In genomic region chr7:34165927-34166550, GRCh38 we compare ENCODE assay signal across 7 cellular contexts.
DNase-seq lines count a peak whose midpoint lies in the region; ATAC-seq and TF ChIP-seq lines count a peak whose summit lies in the region.

No MANE protein-coding gene starts in this region.

- no peaks in the 10 kb centered on the region for H3K36me3 Mint-ChIP-seq in CD4-positive, alpha-beta T cell (ENCODE audit: low read depth)

- intact Hi-C loops in CD4-positive, alpha-beta T cell (cut with DNase I, micrococcal nuclease), result no loop called here

- H2AFZ ChIP-seq in osteoblast (ENCODE audit: low read length), result no peak overlapping the region

- H3K27me3 Mint-ChIP-seq in CD4-positive, alpha-beta T cell, result no peaks in the 10 kb centered on the region

- peaks cover 2% of the 10 kb centered on the region for H3K27me3 ChIP-seq in osteoblast (ENCODE audit: insufficient read depth, low read length)
- no peaks in the 10 kb centered on the region for H3K27me3 ChIP-seq in CD4-positive, alpha-beta T cell (ENCODE audit: control insufficient read depth, insufficient read depth, low read length)

- H3K4me1 ChIP-seq in osteoblast (ENCODE audit: insufficient read depth, low read length), result peaks cover 7% of the 10 kb centered on the region

- no peak overlapping the region for H3K4me2 ChIP-seq in osteoblast (ENCODE audit: insufficient read depth, low read length)

- H3K27ac ChIP-seq in osteoblast (ENCODE audit: low read depth, low read length), result no peak overlapping the region
- no peak overlapping the region for H3K27ac ChIP-seq in CD4-positive, alpha-beta T cell (ENCODE audit: low read depth, low read length)

- no peak overlapping the region for H3K27ac Mint-ChIP-seq in CD4-positive, alpha-beta T cell

- ATAC-seq in GM18909 (IDR thresholded peaks at IDR 0.05; ENCODE audit: poor library complexity, unreplicated experiment) (peak; percentile 62), HG03175 (IDR thresholded peaks at IDR 0.05; ENCODE audit: unreplicated experiment) (no peak)
- no peak for ATAC-seq in CD4-positive, alpha-beta T cell (ENCODE audit: poor library complexity)

- no peaks in the 10 kb centered on the region for H3K36me3 ChIP-seq in osteoblast (ENCODE audit: insufficient read depth, low read length)

- H3K4me3 ChIP-seq in osteoblast (ENCODE audit: insufficient read depth, low read length), result no peak overlapping the region

- H3K4me1 Mint-ChIP-seq in CD4-positive, alpha-beta T cell (ENCODE audit: low read depth), result no peaks in the 10 kb centered on the region

- CTCF ChIA-PET in CD4-positive, alpha-beta T cell (lab: Charles Lee), result no interaction called here

- H3K9me3 Mint-ChIP-seq in CD4-positive, alpha-beta T cell, result peaks cover 4% of the 10 kb centered on the region

- no peaks in the 10 kb centered on the region for H3K79me2 ChIP-seq in osteoblast (ENCODE audit: insufficient read depth, low read length)

- no peaks in the 10 kb centered on the region for H3K9me3 ChIP-seq in osteoblast (ENCODE audit: low read depth, low read length)
- H3K9me3 ChIP-seq in CD4-positive, alpha-beta T cell (ENCODE audit: control insufficient read depth, low read length), result no peaks in the 10 kb centered on the region

- POLR2A ChIA-PET in CD4-positive, alpha-beta T cell (lab: Charles Lee), result no interaction called here

- no peaks in the 10 kb centered on the region for H4K20me1 ChIP-seq in osteoblast (ENCODE audit: insufficient read depth, low read length)

- no peak overlapping the region for H3K4me3 Mint-ChIP-seq in CD4-positive, alpha-beta T cell

- peak; percentile 68 for TF ChIP-seq CTCF in osteoblast (IDR thresholded peaks at IDR 0.05; ENCODE audit: extremely low read depth, low read depth, low read length)
- no peak for TF ChIP-seq CTCF in CD4-positive, alpha-beta T cell (IDR thresholded peaks at IDR 0.05)

- peak; percentile 11 for DNase-seq in NCI-H2029 (lab: John Stamatoyannopoulos, UW)
- DNase-seq in dedifferentiated amniotic fluid mesenchymal stem cell (ENCODE audit: extremely low spot score), result peak; percentile 47
- DNase-seq in osteoblast (ENCODE audit: insufficient read length, low spot score, missing footprints), result no peak
- DNase-seq in CD4-positive, alpha-beta T cell, result no peak
- DNase-seq in anterior cingulate cortex (lab: John Stamatoyannopoulos, UW), result no peak

Comparison
In these comparisons a context has a peak if more than half of its experiments do, and no peak if none do; other contexts are left out.
1. DNase-seq: peak in NCI-H2029 (single experiment) and dedifferentiated amniotic fluid mesenchymal stem cell (single experiment); none in osteoblast (single experiment), CD4-positive, alpha-beta T cell (0 of 10) and anterior cingulate cortex (0 of 58).